18 cellular contexts compared by ENCODE assay signal in genomic region chr12:46489951-46490388, GRCh38.
DNase-seq lines count a peak whose midpoint lies in the region; TF ChIP-seq lines count a peak whose summit lies in the region.
"Had no signal": no experiment of that assay in that cellular context is flagged by ENCODE, and none has a peak within 500 bp of the region (broad histone marks: within the 10 kb centered on the region; RNA-seq: fewer than 3 reads in every experiment).

No MANE protein-coding gene starts in this region.

- WGBS in testis, 2 donors: 44 to 54% methylated on average over 5 of the region's 5 CpGs

- no peaks in the 10 kb centered on the region for H3K27me3 ChIP-seq in testis

- DNase-seq in LHCN-M2 (ENCODE audit: low read depth): peak; percentile 18
- DNase-seq in chondrocyte (ENCODE audit: low spot score): no peak
- DNase-seq in iPS-NIHi7 (ENCODE audit: extremely low spot score): peak; percentile 3
- peak; percentile 58 for DNase-seq in testis
- no peak for DNase-seq in HK-2 (ENCODE audit: unreplicated experiment)
- no peak for DNase-seq in activated CD8-positive, alpha-beta memory T cell treated with anti-CD3 and anti-CD28 coated beads, Interleukin-2, amount 50 U/mL, for 48 hours
- no peak for DNase-seq in UCSD-AML1 (lab: John Stamatoyannopoulos, UW; ENCODE audit: unreplicated experiment)
- DNase-seq: activated CD4-positive, alpha-beta T cell treated with anti-CD3 and anti-CD28 coated beads for 1 hour; activated naive CD4-positive, alpha-beta T cell treated with anti-CD3 and anti-CD28 coated beads, Interleukin-2, amount 10 ng/mL, durations not matched to agents 7 days and 5 days; CD4-positive, alpha-beta T cell; effector memory CD4-positive, alpha-beta T cell; H7; NCI-H2029 treated with DMSO at 0.1 percent for 48 hours; NCI-H82; stimulated activated CD4-positive, alpha-beta T cell treated with anti-CD3 and anti-CD28 coated beads, Interleukin-12 subunit alpha, Interleukin-12 subunit beta, amount 100 ng/mL, for 4 hours; stimulated activated naive CD8-positive, alpha-beta T cell treated with anti-CD3 and anti-CD28 coated beads, Interleukin-15, amount 100 ng/mL, for 72 hours; T-helper 2 cell had no signal

- no peak overlapping the region for H3K4me3 ChIP-seq in testis

- peak overlapping the region; percentile 9 for H3K27ac Mint-ChIP-seq in chondrocyte (ENCODE audit: unreplicated experiment)
- H3K27ac Mint-ChIP-seq: activated naive CD4-positive, alpha-beta T cell treated with anti-CD3 and anti-CD28 coated beads, Interleukin-2, amount 10 ng/mL, durations not matched to agents 7 days and 5 days; CD4-positive, alpha-beta T cell; stimulated activated naive CD8-positive, alpha-beta T cell treated with anti-CD3 and anti-CD28 coated beads, Interleukin-15, amount 100 ng/mL, for 72 hours had no signal

- TF ChIP-seq CTCF in chondrocyte (IDR thresholded peaks at IDR 0.05): no peak
- no peak for TF ChIP-seq CTCF in testis (IDR thresholded peaks at IDR 0.05)

- H3K4me1 ChIP-seq in testis: peaks cover 52% of the 10 kb centered on the region

- H3K27me3 Mint-ChIP-seq in chondrocyte (ENCODE audit: low read depth): no peaks in the 10 kb centered on the region
- H3K27me3 Mint-ChIP-seq: activated naive CD4-positive, alpha-beta T cell treated with anti-CD3 and anti-CD28 coated beads, Interleukin-2, amount 10 ng/mL, durations not matched to agents 7 days and 5 days; CD4-positive, alpha-beta T cell; stimulated activated naive CD8-positive, alpha-beta T cell treated with anti-CD3 and anti-CD28 coated beads, Interleukin-15, amount 100 ng/mL, for 72 hours had no signal

- H3K9me3 ChIP-seq in testis: no peaks in the 10 kb centered on the region

- no peak overlapping the region for H3K4me3 Mint-ChIP-seq in chondrocyte (ENCODE audit: unreplicated experiment)
- H3K4me3 Mint-ChIP-seq: activated naive CD4-positive, alpha-beta T cell treated with anti-CD3 and anti-CD28 coated beads, Interleukin-2, amount 10 ng/mL, durations not matched to agents 7 days and 5 days; CD4-positive, alpha-beta T cell; stimulated activated naive CD8-positive, alpha-beta T cell treated with anti-CD3 and anti-CD28 coated beads, Interleukin-15, amount 100 ng/mL, for 72 hours had no signal

- peaks cover 52% of the 10 kb centered on the region for H3K4me1 Mint-ChIP-seq in chondrocyte (ENCODE audit: low read depth)
- H3K4me1 Mint-ChIP-seq: activated naive CD4-positive, alpha-beta T cell treated with anti-CD3 and anti-CD28 coated beads, Interleukin-2, amount 10 ng/mL, durations not matched to agents 7 days and 5 days; stimulated activated naive CD8-positive, alpha-beta T cell treated with anti-CD3 and anti-CD28 coated beads, Interleukin-15, amount 100 ng/mL, for 72 hours had no signal

- no peaks in the 10 kb centered on the region for H3K9me3 Mint-ChIP-seq in chondrocyte (ENCODE audit: low read depth)
- H3K9me3 Mint-ChIP-seq: activated naive CD4-positive, alpha-beta T cell treated with anti-CD3 and anti-CD28 coated beads, Interleukin-2, amount 10 ng/mL, durations not matched to agents 7 days and 5 days; CD4-positive, alpha-beta T cell; stimulated activated naive CD8-positive, alpha-beta T cell treated with anti-CD3 and anti-CD28 coated beads, Interleukin-15, amount 100 ng/mL, for 72 hours had no signal

- peak overlapping the region; percentile 32 to 59 for H3K27ac ChIP-seq in testis
- H3K27ac ChIP-seq: HL-60 had no signal

- intact Hi-C loops in testis (cut with DNase I; ENCODE audit: low total_unique reads): no loop called here

- H3K36me3 ChIP-seq in testis (ENCODE audit: low read depth, missing control alignments): no peaks in the 10 kb centered on the region

- peaks cover 2% of the 10 kb centered on the region for H3K36me3 Mint-ChIP-seq in chondrocyte (ENCODE audit: low read depth)

- no peak for TF ChIP-seq POLR2A in testis (IDR thresholded peaks at IDR 0.05)

Comparison
In these comparisons a context has a peak if more than half of its experiments do, and no peak if none do; other contexts are left out.
1. DNase-seq: peak in LHCN-M2 (single experiment), iPS-NIHi7 (single experiment) and testis (single experiment); none in chondrocyte (single experiment), HK-2 (single experiment), activated CD8-positive, alpha-beta memory T cell treated with anti-CD3 and anti-CD28 coated beads, Interleukin-2, amount 50 U/mL, for 48 hours (single experiment) and UCSD-AML1 (single experiment).